ENCODE assay signal across 12 cellular contexts in the genomic region with DNA sequence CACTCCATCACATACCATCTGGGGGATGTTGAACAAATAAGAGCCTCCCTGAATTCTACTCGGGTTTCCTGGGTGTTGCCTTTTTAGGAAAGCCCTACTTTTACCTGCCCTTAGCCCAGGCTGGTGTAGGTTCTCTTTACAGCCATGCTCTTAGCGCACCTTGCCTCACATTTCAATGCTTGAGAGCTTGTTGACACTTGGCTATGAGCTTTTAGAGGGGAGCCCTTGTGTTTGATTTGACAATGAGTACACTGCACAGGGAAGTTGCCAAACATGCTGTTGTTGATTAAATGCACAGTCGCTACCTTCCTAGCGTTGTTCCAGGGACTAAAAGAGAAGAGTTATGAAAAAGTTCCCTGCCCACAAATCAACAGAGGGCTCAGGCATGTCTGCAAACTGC.
"Had no signal": no experiment of that assay in that cellular context is flagged by ENCODE, and none has a peak within 500 bp of the region (broad histone marks: within the 10 kb centered on the region; RNA-seq: fewer than 3 reads in every experiment).

No MANE protein-coding gene starts in this region.

- ATAC-seq: left cardiac atrium; naive thymus-derived CD4-positive, alpha-beta T cell; stimulated activated naive CD8-positive, alpha-beta T cell treated with anti-CD3 and anti-CD28 coated beads, Interleukin-15, amount 100 ng/mL, for 72 hours had no signal

- DNase-seq: activated CD4-positive, alpha-beta T cell treated with anti-CD3 and anti-CD28 coated beads, Interleukin-2, amount 10 ng/mL, durations not matched to agents 24 days and 14 days; activated naive CD4-positive, alpha-beta T cell treated with anti-CD3 and anti-CD28 coated beads, Interleukin-2, amount 10 ng/mL, durations not matched to agents 7 days and 5 days; caudate nucleus; effector CD4-positive, alpha-beta T cell; foreskin melanocyte; head of caudate nucleus; left cardiac atrium; naive thymus-derived CD4-positive, alpha-beta T cell; stimulated activated CD4-positive, alpha-beta T cell treated with anti-CD3 and anti-CD28 coated beads, Interleukin-4, amount 100 ng/mL, for 1 hour; stimulated activated naive CD8-positive, alpha-beta T cell treated with anti-CD3 and anti-CD28 coated beads, Interleukin-15, amount 100 ng/mL, for 72 hours; testis; WERI-Rb-1 had no signal
